In genomic region chr16:4402439-4403132, GRCh38 we compare ENCODE assay signal across 1 cellular context.
A peak's percentile ranks its signal among the peaks of the same experiment; 100 is the strongest.
TF ChIP-seq lines count a peak whose summit lies in the region.

No MANE protein-coding gene starts in this region.

TF ChIP-seq in HepG2, 621 proteins besides CTCF, POLR2A, EP300 and RAD21 (continued from another document and continues in another):
- TF ChIP-seq DNMT1 (CRISPR knock-in tag; IDR thresholded peaks at IDR 0.05) (no peak; the same call in 1 of the 2 replicates), HMGXB4 (CRISPR knock-in tag; IDR thresholded peaks at IDR 0.05; ENCODE audit: borderline replicate concordance in 1 of 2, low read depth in 1 of 2) (peak; percentile 81 to 90; a peak in 3 of 4 replicates), BRD4 (CRISPR knock-in tag; IDR thresholded peaks at IDR 0.05) (peak; percentile 68; the same call in 1 of the 2 replicates), KLF11 (CRISPR knock-in tag; IDR thresholded peaks at IDR 0.05) (no peak), RXRA (CRISPR knock-in tag; IDR thresholded peaks at IDR 0.05) (peak; percentile 57; the same call in 1 of the 2 replicates), TEF (CRISPR knock-in tag; IDR thresholded peaks at IDR 0.05) (no peak), PHB2 (IDR thresholded peaks at IDR 0.05; ENCODE audit: partially characterized antibody) (no peak), DPF2 (CRISPR knock-in tag; IDR thresholded peaks at IDR 0.05; ENCODE audit: borderline replicate concordance, low read depth) (no peak), RERE (CRISPR knock-in tag; IDR thresholded peaks at IDR 0.05; ENCODE audit: low read depth) (no peak), ZNF737 (CRISPR knock-in tag; IDR thresholded peaks at IDR 0.05; ENCODE audit: borderline replicate concordance) (no peak), BCL6 (CRISPR knock-in tag; IDR thresholded peaks at IDR 0.05) (0 out of 2 replicates have a peak, but pooled peaks have one; percentile 16), HHEX (CRISPR knock-in tag; IDR thresholded peaks at IDR 0.05) (no peak), HNF4G (IDR thresholded peaks at IDR 0.05; ENCODE audit: borderline replicate concordance, low read depth, low read length) (no peak), HNF4G (CRISPR knock-in tag; IDR thresholded peaks at IDR 0.05; ENCODE audit: borderline replicate concordance, low read depth) (no peak), ONECUT2 (CRISPR knock-in tag; IDR thresholded peaks at IDR 0.05) (no peak), SIX4 (CRISPR knock-in tag; IDR thresholded peaks at IDR 0.05) (no peak), AGO2 (optimal IDR thresholded peaks at IDR 0.05; ENCODE audit: low read depth, low read length) (no peak), ZNF33B (CRISPR knock-in tag; IDR thresholded peaks at IDR 0.05) (no peak), HOXA5 (CRISPR knock-in tag; IDR thresholded peaks at IDR 0.05) (0 out of 2 replicates have a peak, but pooled peaks have one; percentile 47), XRCC5 (optimal IDR thresholded peaks at IDR 0.05; ENCODE audit: low read length) (peak; percentile 53), CBFB (CRISPR knock-in tag; IDR thresholded peaks at IDR 0.05) (peak; percentile 39; the same call in 1 of the 2 replicates), ZNF441 (CRISPR knock-in tag; IDR thresholded peaks at IDR 0.05; ENCODE audit: borderline replicate concordance) (no peak), REPIN1 (CRISPR knock-in tag; IDR thresholded peaks at IDR 0.05; ENCODE audit: borderline replicate concordance, low read depth) (no peak), HDAC6 (IDR thresholded peaks at IDR 0.05; ENCODE audit: low read depth, low read length) (no peak), HINFP (CRISPR knock-in tag; IDR thresholded peaks at IDR 0.05; ENCODE audit: low read depth) (peak; percentile 54; the same call in 1 of the 2 replicates), POGZ (CRISPR knock-in tag; IDR thresholded peaks at IDR 0.05) (no peak), MNT (IDR thresholded peaks at IDR 0.05) (no peak), SP140L (CRISPR knock-in tag; IDR thresholded peaks at IDR 0.05; ENCODE audit: borderline replicate concordance) (no peak), JUNB (CRISPR knock-in tag; IDR thresholded peaks at IDR 0.05; ENCODE audit: borderline replicate concordance) (no peak), ZFY (CRISPR knock-in tag; IDR thresholded peaks at IDR 0.05) (peak; percentile 59; the same call in 1 of the 2 replicates), CREBL2 (CRISPR knock-in tag; IDR thresholded peaks at IDR 0.05; ENCODE audit: borderline replicate concordance) (no peak), DZIP1 (CRISPR knock-in tag; IDR thresholded peaks at IDR 0.05) (no peak), POGK (CRISPR knock-in tag; conservative IDR thresholded peaks at IDR 0.05) (peak; percentile 70; the same call in 1 of the 2 replicates), ZSCAN9 (CRISPR knock-in tag; IDR thresholded peaks at IDR 0.05; ENCODE audit: borderline replicate concordance) (no peak), ZNF281 (CRISPR knock-in tag; IDR thresholded peaks at IDR 0.05; ENCODE audit: borderline replicate concordance) (no peak), ZNF317 (CRISPR knock-in tag; IDR thresholded peaks at IDR 0.05) (no peak), ZNF724P (CRISPR knock-in tag; IDR thresholded peaks at IDR 0.05; ENCODE audit: borderline replicate concordance) (no peak), IKZF5 (CRISPR knock-in tag; IDR thresholded peaks at IDR 0.05) (0 out of 2 replicates have a peak, but pooled peaks have one; percentile 34), ZNF572 (CRISPR knock-in tag; IDR thresholded peaks at IDR 0.05) (0 out of 2 replicates have a peak, but pooled peaks have one; percentile 28), PPARG (CRISPR knock-in tag; conservative IDR thresholded peaks at IDR 0.05) (peak; percentile 79), THAP11 (CRISPR knock-in tag; IDR thresholded peaks at IDR 0.05) (no peak), MTF2 (CRISPR knock-in tag; IDR thresholded peaks at IDR 0.05; ENCODE audit: borderline replicate concordance) (no peak)
